ENCODE assay signal across 13 cellular contexts in genomic region chr2:69493268-69493667, GRCh38. TPM values are rescaled to one million over a fixed set of nuclear protein-coding genes. Genes with fewer than 3 reads are reported as not detected.
DNase-seq lines count a peak whose midpoint lies in the region; ATAC-seq and TF ChIP-seq lines count a peak whose summit lies in the region.
"Had no signal": no experiment of that assay in that cellular context is flagged by ENCODE, and none has a peak within 500 bp of the region (broad histone marks: within the 10 kb centered on the region; RNA-seq: fewer than 3 reads in every experiment).

No MANE protein-coding gene starts in this region.

- no peaks in the 10 kb centered on the region for H3K27me3 Mint-ChIP-seq in activated CD4-positive, alpha-beta T cell treated with anti-CD3 and anti-CD28 coated beads for 36 hours

- no peak overlapping the region for H3K4me3 Mint-ChIP-seq in activated CD4-positive, alpha-beta T cell treated with anti-CD3 and anti-CD28 coated beads for 36 hours

- H3K4me1 ChIP-seq in heart left ventricle, result peaks cover 0 to 26% (median 11%) of the 10 kb centered on the region in 12 donors
- H3K4me1 ChIP-seq in stomach, result peaks cover 0 to 12% (median 4%) of the 10 kb centered on the region in 4 donors
- H3K4me1 ChIP-seq in breast epithelium, result no peaks in the 10 kb centered on the region

- no peak for TF ChIP-seq EP300 in stomach (IDR thresholded peaks at IDR 0.05)

- H3K27ac Mint-ChIP-seq in activated CD4-positive, alpha-beta T cell treated with anti-CD3 and anti-CD28 coated beads for 36 hours, result peak overlapping the region; percentile 33

- no peak overlapping the region for H3K4me3 ChIP-seq in heart left ventricle
- H3K4me3 ChIP-seq in stomach, result no peak overlapping the region
- H3K4me3 ChIP-seq in breast epithelium, result no peak overlapping the region
- H3K4me3 ChIP-seq: skin epidermis had no signal

- H3K36me3 ChIP-seq in heart left ventricle (peaks cover 0 to 68% (median 39%) of the 10 kb centered on the region in 9 donors), stomach (peaks cover 8 to 61% (median 42%) of the 10 kb centered on the region in 4 donors), breast epithelium (no peaks in the 10 kb centered on the region)

- TF ChIP-seq CTCF in heart left ventricle (IDR thresholded peaks at IDR 0.05) (peak in 2 of 12 donors; percentile 9 to 26), stomach (IDR thresholded peaks at IDR 0.05) (peak in 1 of 7 experiments; percentile 9), breast epithelium (IDR thresholded peaks at IDR 0.05) (no peak)

- 31 to 55% (median 47%) methylated on average over 6 of the region's 6 CpGs for WGBS in heart left ventricle, 4 donors
- WGBS in stomach, 5 donors, result 38 to 53% (median 48%) methylated on average over 6 of the region's 6 CpGs

- no peaks in the 10 kb centered on the region for H3K9me3 Mint-ChIP-seq in activated CD4-positive, alpha-beta T cell treated with anti-CD3 and anti-CD28 coated beads for 36 hours (ENCODE audit: low read depth)

- DNase-seq in activated CD4-positive, alpha-beta T cell treated with anti-CD3 and anti-CD28 coated beads for 36 hours, result no peak
- DNase-seq in activated CD4-positive, alpha-beta T cell treated with anti-CD3 and anti-CD28 coated beads, Interleukin-2, amount 50 U/mL, for 4 hours, result no peak
- DNase-seq in heart left ventricle, result peak in 3 of 5 donors; percentile 31 to 51 (median 40)
- DNase-seq in stomach, result peak; percentile 32
- DNase-seq in NOMO-1 treated with dmso at 0.1 percent for 144 hours (lab: John Stamatoyannopoulos, UW; ENCODE audit: unreplicated experiment), result no peak
- DNase-seq in breast epithelium (ENCODE audit: low spot score in 2 of 2), result no peak
- DNase-seq: cerebellar nuclear complex, foreskin melanocyte, mammary epithelial cell, NCI-H1436 treated with DMSO at 0.1 percent for 48 hours had no signal

- intact Hi-C loops in activated CD4-positive, alpha-beta T cell treated with anti-CD3 and anti-CD28 coated beads for 36 hours (cut with DNase I, micrococcal nuclease), result no loop called here
- intact Hi-C loops in heart left ventricle (cut with DNase I) (no loop called here), stomach (cut with DNase I; ENCODE audit: low total_unique reads) (no loop called here), breast epithelium (cut with DNase I; ENCODE audit: low total_unique reads) (no loop called here)

- no peaks in the 10 kb centered on the region for H3K9me3 ChIP-seq in heart left ventricle
- no peaks in the 10 kb centered on the region for H3K9me3 ChIP-seq in stomach
- no peaks in the 10 kb centered on the region for H3K9me3 ChIP-seq in breast epithelium

- CTCF ChIA-PET in activated CD4-positive, alpha-beta T cell treated with anti-CD3 and anti-CD28 coated beads for 36 hours (lab: Charles Lee), result interaction anchor here (1.7 kb wide), 1 partner anchor 11 kb away, joined by 5 read pairs; no protein-coding TSS in a partner anchor

- POLR2A ChIA-PET in activated CD4-positive, alpha-beta T cell treated with anti-CD3 and anti-CD28 coated beads for 36 hours (lab: Charles Lee), result no interaction called here

- no peak for ATAC-seq in activated CD4-positive, alpha-beta T cell treated with anti-CD3 and anti-CD28 coated beads for 36 hours
- peak; percentile 37; the same call in 1 of the 3 replicates for ATAC-seq in SK-N-SH treated with all-trans-retinoic acid at 6 μM for 48 hours
- ATAC-seq in heart left ventricle, result peak; percentile 64 to 83 (median 80)
- ATAC-seq in GM19351 (IDR thresholded peaks at IDR 0.05; ENCODE audit: unreplicated experiment), result no peak

- TF ChIP-seq POLR2A in heart left ventricle (IDR thresholded peaks at IDR 0.05), result no peak
- no peak for TF ChIP-seq POLR2A in stomach (IDR thresholded peaks at IDR 0.05)
- TF ChIP-seq POLR2A in breast epithelium (IDR thresholded peaks at IDR 0.05), result no peak

- H3K4me1 Mint-ChIP-seq in activated CD4-positive, alpha-beta T cell treated with anti-CD3 and anti-CD28 coated beads for 36 hours, result peaks cover 25% of the 10 kb centered on the region

- no peaks in the 10 kb centered on the region for H3K27me3 ChIP-seq in heart left ventricle
- H3K27me3 ChIP-seq in stomach, result no peaks in the 10 kb centered on the region
- no peaks in the 10 kb centered on the region for H3K27me3 ChIP-seq in breast epithelium

- peak overlapping the region in 1 of 12 donors; percentile 6 for H3K27ac ChIP-seq in heart left ventricle
- no peak overlapping the region for H3K27ac ChIP-seq in stomach
- no peak overlapping the region for H3K27ac ChIP-seq in breast epithelium
- H3K27ac ChIP-seq: skin epidermis had no signal

- peaks cover 34% of the 10 kb centered on the region for H3K36me3 Mint-ChIP-seq in activated CD4-positive, alpha-beta T cell treated with anti-CD3 and anti-CD28 coated beads for 36 hours (ENCODE audit: low read depth)

TF ChIP-seq in SK-N-SH treated with all-trans-retinoic acid at 6 μM for 48 hours, 23 proteins besides CTCF, POLR2A, EP300 and RAD21:
- TF ChIP-seq ZNF565 (CRISPR knock-in tag; conservative IDR thresholded peaks at IDR 0.05; ENCODE audit: low read depth) (no peak), ZNF70 (CRISPR knock-in tag; IDR thresholded peaks at IDR 0.05) (no peak), PATZ1 (CRISPR knock-in tag; IDR thresholded peaks at IDR 0.05; ENCODE audit: borderline replicate concordance) (no peak), PPARA (CRISPR knock-in tag; IDR thresholded peaks at IDR 0.05; ENCODE audit: borderline replicate concordance) (no peak), OSR1 (CRISPR knock-in tag; IDR thresholded peaks at IDR 0.05) (no peak), ESRRG (CRISPR knock-in tag; IDR thresholded peaks at IDR 0.05) (no peak)

RNA-seq across cellular contexts. Expression of gene NFU1, which starts 56.0 kb away (rescaled TPM):
- 10 to 100 TPM; 30.0 to 34.3 TPM for total RNA-seq in activated CD4-positive, alpha-beta T cell treated with anti-CD3 and anti-CD28 coated beads for 36 hours
- total RNA-seq in heart left ventricle, result 100 to 1,000 TPM in 6 of 9 donors, 10 to 100 TPM in 3; 76.6 to 144 (median 110) TPM
- polyA plus RNA-seq in heart left ventricle, result 100 to 1,000 TPM in 1 of 2 donors, 10 to 100 TPM in 1; 61.5 to 156 TPM
- 10 to 100 TPM; 14.7 to 41.9 (median 22.2) TPM for total RNA-seq in stomach
- polyA plus RNA-seq in stomach, result 10 to 100 TPM; 51.9 to 62.7 (median 56.3) TPM
- 10 to 100 TPM; 46.1 to 69.9 (median 49.8) TPM for total RNA-seq in breast epithelium

Comparison
In these comparisons a context has a peak if more than half of its experiments do, and no peak if none do; other contexts are left out.
1. ATAC-seq: peak in SK-N-SH treated with all-trans-retinoic acid at 6 μM for 48 hours (single experiment) and heart left ventricle (4 of 4); none in activated CD4-positive, alpha-beta T cell treated with anti-CD3 and anti-CD28 coated beads for 36 hours (single experiment) and GM19351 (single experiment).
2. DNase-seq: peak in heart left ventricle (3 of 5) and stomach (single experiment); none in activated CD4-positive, alpha-beta T cell treated with anti-CD3 and anti-CD28 coated beads for 36 hours (single experiment), activated CD4-positive, alpha-beta T cell treated with anti-CD3 and anti-CD28 coated beads, Interleukin-2, amount 50 U/mL, for 4 hours (0 of 2), NOMO-1 treated with dmso at 0.1 percent for 144 hours (single experiment) and breast epithelium (0 of 2).